8 cellular contexts compared by ENCODE assay signal in the genomic region with DNA sequence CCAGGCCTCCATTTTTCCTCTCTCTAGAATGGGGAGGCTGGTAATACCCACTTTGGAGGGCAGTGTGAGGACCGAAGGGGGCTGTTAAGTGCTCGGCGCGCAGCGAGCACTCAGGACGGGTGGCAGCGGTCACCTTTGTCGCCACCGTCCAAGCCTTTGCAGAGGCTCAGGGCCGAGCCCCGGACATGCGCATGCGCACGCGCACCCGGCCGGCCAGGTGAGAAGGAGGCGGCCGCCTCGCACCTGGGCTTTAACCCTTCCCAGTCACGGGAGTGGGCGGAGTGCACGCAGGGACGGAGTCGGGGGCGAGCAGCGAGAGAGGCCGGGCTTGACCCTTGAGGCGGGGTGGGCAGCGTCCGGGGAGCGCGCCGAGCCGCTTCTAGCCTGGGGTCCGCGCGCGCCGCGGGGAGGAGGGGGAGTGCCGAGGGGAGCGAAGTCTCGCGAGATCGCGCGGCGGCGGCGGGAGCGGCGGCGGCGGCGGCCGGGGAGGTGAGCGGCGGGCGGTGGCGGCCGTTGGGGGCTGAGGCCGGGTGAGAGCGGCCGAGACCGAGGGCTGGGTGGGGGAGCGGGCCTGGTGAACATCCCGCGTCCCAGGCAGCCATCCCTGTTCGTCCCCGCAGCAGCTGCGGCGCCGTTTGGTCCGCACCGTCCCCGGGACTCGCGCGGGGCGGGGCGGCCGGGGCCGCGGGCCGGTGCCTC. TPM values are rescaled to one million over a fixed set of nuclear protein-coding genes. Genes with fewer than 3 reads are reported as not detected.
DNase-seq lines count a peak whose midpoint lies in the region; ATAC-seq and TF ChIP-seq lines count a peak whose summit lies in the region.

A gene with protein sequence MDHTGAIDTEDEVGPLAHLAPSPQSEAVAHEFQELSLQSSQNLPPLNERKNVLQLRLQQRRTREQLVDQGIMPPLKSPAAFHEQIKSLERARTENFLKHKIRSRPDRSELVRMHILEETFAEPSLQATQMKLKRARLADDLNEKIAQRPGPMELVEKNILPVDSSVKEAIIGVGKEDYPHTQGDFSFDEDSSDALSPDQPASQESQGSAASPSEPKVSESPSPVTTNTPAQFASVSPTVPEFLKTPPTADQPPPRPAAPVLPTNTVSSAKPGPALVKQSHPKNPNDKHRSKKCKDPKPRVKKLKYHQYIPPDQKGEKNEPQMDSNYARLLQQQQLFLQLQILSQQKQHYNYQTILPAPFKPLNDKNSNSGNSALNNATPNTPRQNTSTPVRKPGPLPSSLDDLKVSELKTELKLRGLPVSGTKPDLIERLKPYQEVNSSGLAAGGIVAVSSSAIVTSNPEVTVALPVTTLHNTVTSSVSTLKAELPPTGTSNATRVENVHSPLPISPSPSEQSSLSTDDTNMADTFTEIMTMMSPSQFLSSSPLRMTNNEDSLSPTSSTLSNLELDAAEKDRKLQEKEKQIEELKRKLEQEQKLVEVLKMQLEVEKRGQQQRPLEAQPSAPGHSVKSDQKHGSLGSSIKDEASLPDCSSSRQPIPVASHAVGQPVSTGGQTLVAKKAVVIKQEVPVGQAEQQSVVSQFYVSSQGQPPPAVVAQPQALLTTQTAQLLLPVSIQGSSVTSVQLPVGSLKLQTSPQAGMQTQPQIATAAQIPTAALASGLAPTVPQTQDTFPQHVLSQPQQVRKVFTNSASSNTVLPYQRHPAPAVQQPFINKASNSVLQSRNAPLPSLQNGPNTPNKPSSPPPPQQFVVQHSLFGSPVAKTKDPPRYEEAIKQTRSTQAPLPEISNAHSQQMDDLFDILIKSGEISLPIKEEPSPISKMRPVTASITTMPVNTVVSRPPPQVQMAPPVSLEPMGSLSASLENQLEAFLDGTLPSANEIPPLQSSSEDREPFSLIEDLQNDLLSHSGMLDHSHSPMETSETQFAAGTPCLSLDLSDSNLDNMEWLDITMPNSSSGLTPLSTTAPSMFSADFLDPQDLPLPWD (plus strand): TSS at position 443 of the 699 bp plus-strand sequence. CDS start 69,288 bp downstream, outside the sequence.

- no peaks in the 10 kb centered on the region for H3K36me3 Mint-ChIP-seq in chondrocyte (ENCODE audit: low read depth)

- H3K27ac ChIP-seq in 22Rv1: peak within 1 kb of the TSS; percentile 86

- peak; percentile 81 for ATAC-seq in GM18517 (IDR thresholded peaks at IDR 0.05; ENCODE audit: unreplicated experiment)
- peak; percentile 70 for ATAC-seq in HG03025 (IDR thresholded peaks at IDR 0.05; ENCODE audit: low FRiP score, unreplicated experiment)

- no peaks in the 10 kb centered on the region for H3K27me3 Mint-ChIP-seq in chondrocyte (ENCODE audit: low read depth)

- H3K4me3 Mint-ChIP-seq in chondrocyte (ENCODE audit: unreplicated experiment): peak within 1 kb of the TSS; percentile 87

- DNase-seq in NCI-H2196 treated with DMSO at 0.1 percent for 48 hours (lab: John Stamatoyannopoulos, UW; ENCODE audit: unreplicated experiment): peak; percentile 83
- peak; percentile 67 to 73 for DNase-seq in activated CD4-positive, alpha-beta T cell treated with anti-CD3 and anti-CD28 coated beads for 24 hours (ENCODE audit: low read depth in 2 of 2)
- DNase-seq in chondrocyte (ENCODE audit: low spot score): no peak
- peak; percentile 23 for DNase-seq in kidney glomerular epithelial cell (lab: John Stamatoyannopoulos, UW)
- DNase-seq in stimulated activated CD4-positive, alpha-beta T cell treated with anti-CD3 and anti-CD28 coated beads, Interleukin-1b, Interleukin-23, amount 100 ng/mL, for 1 hour (ENCODE audit: low read depth in 2 of 2): peak; percentile 54 to 66

- TF ChIP-seq CTCF in 22Rv1 (IDR thresholded peaks at IDR 0.05) (no peak), chondrocyte (IDR thresholded peaks at IDR 0.05) (no peak)

- H3K9me3 Mint-ChIP-seq in chondrocyte (ENCODE audit: low read depth): no peaks in the 10 kb centered on the region

- peak within 1 kb of the TSS; percentile 65 for H3K27ac Mint-ChIP-seq in chondrocyte (ENCODE audit: unreplicated experiment)

- H3K4me1 Mint-ChIP-seq in chondrocyte (ENCODE audit: low read depth): peaks cover 15% of the 10 kb centered on the region

RNA-seq across cellular contexts. Expression of the gene that starts here (rescaled TPM):
- total RNA-seq in chondrocyte: 32.0 to 32.2 TPM (median 32.2 TPM) in 3 replicates
